Comparison of ENCODE assay signal across 14 cellular contexts in the genomic region with DNA sequence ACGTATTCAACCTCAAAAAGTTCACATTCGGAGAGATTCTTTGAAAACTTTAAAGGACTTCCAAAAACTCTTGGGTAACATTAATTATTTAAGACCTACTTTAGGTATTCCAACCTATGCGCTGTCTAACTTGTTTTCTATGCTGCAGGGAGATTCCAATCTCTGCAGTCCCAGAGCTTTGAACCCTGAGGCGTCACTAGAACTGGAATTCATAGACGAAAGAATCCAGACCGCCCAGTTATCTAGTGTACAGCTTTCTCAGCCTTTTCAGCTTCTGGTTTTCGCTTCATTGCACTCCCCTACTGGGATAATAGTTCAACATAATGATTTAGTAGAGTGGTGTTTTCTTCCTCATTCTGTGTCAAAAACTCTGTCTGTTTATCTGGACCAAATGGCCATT.
A peak's percentile ranks its signal among the peaks of the same experiment; 100 is the strongest.
DNase-seq lines count a peak whose midpoint lies in the region; ATAC-seq and TF ChIP-seq lines count a peak whose summit lies in the region.
"Had no signal": no experiment of that assay in that cellular context is flagged by ENCODE, and none has a peak within 500 bp of the region (broad histone marks: within the 10 kb centered on the region; RNA-seq: fewer than 3 reads in every experiment).

No MANE protein-coding gene starts in this region.

- peak; percentile 10 for DNase-seq in NCI-H748 (lab: John Stamatoyannopoulos, UW; ENCODE audit: unreplicated experiment)
- DNase-seq in NCI-H748 treated with DMSO at 0.1 percent for 48 hours (lab: John Stamatoyannopoulos, UW): no peak
- DNase-seq in NCI-H2227 (lab: John Stamatoyannopoulos, UW; ENCODE audit: unreplicated experiment): peak; percentile 62
- DNase-seq in hepatocyte (ENCODE audit: low spot score): peak; percentile 8
- no peak for DNase-seq in NCI-H2081 treated with DMSO at 0.1 percent for 48 hours (lab: John Stamatoyannopoulos, UW)
- DNase-seq: CD8-positive, alpha-beta T cell; COR-L47; DMS53; H7; KG1 had no signal

- no peak overlapping the region for H3K4me2 ChIP-seq in hepatocyte
- H3K4me2 ChIP-seq: GM23338 had no signal

- no peaks in the 10 kb centered on the region for H4K20me1 ChIP-seq in hepatocyte (ENCODE audit: insufficient read depth, poor library complexity, severe bottlenecking)

- ATAC-seq in GM19455 (IDR thresholded peaks at IDR 0.05; ENCODE audit: unreplicated experiment) (no peak), GM18511 (IDR thresholded peaks at IDR 0.05; ENCODE audit: unreplicated experiment) (no peak)
- ATAC-seq: CD8-positive, alpha-beta T cell; GM23338 had no signal

- H2AFZ ChIP-seq in hepatocyte: no peak overlapping the region
- H2AFZ ChIP-seq: GM23338 had no signal

- H3K27me3 ChIP-seq in hepatocyte: no peaks in the 10 kb centered on the region

- H3K9me3 ChIP-seq in hepatocyte (ENCODE audit: low read depth): no peaks in the 10 kb centered on the region

- H3K9me2 ChIP-seq in hepatocyte (replicated peaks; ENCODE audit: insufficient read depth): no peaks in the 10 kb centered on the region

- no peak for TF ChIP-seq CTCF in hepatocyte (IDR thresholded peaks at IDR 0.05; ENCODE audit: poor library complexity)

- H3K36me3 ChIP-seq in hepatocyte (replicated peaks; ENCODE audit: insufficient read depth, low read depth): no peaks in the 10 kb centered on the region

- no peak overlapping the region for H3K27ac ChIP-seq in hepatocyte
- H3K27ac ChIP-seq: C4-2B had no signal

- no peaks in the 10 kb centered on the region for H3K79me2 ChIP-seq in hepatocyte

- no peaks in the 10 kb centered on the region for H3K4me1 ChIP-seq in hepatocyte (ENCODE audit: insufficient read depth)

- WGBS in hepatocyte (ENCODE audit: low lambda C conversion rate, missing lambda C conversion rate): 71% methylated on average over 7 of the region's 7 CpGs

- no peak overlapping the region for H3K4me3 ChIP-seq in hepatocyte
- H3K4me3 ChIP-seq: GM23338 had no signal

Comparison
In these comparisons a context has a peak if more than half of its experiments do, and no peak if none do; other contexts are left out.
1. DNase-seq: peak in NCI-H748 (single experiment), NCI-H2227 (single experiment) and hepatocyte (single experiment); none in NCI-H748 treated with DMSO at 0.1 percent for 48 hours (single experiment) and NCI-H2081 treated with DMSO at 0.1 percent for 48 hours (single experiment).